ENCODE assay signal across 17 cellular contexts in genomic region chr12:116490481-116490880, GRCh38.
"Had no signal": no experiment of that assay in that cellular context is flagged by ENCODE, and none has a peak within 500 bp of the region (broad histone marks: within the 10 kb centered on the region; RNA-seq: fewer than 3 reads in every experiment).

No MANE protein-coding gene starts in this region.

- H3K4me3 Mint-ChIP-seq: activated CD4-positive, alpha-beta memory T cell treated with anti-CD3 and anti-CD28 coated beads for 36 hours; activated naive CD8-positive, alpha-beta T cell treated with anti-CD3 and anti-CD28 coated beads for 36 hours; nephron; T-helper 2 cell treated with Interferon-gamma antibody and Interleukin-4, amounts not matched to agents 5 μg/mL and 100 μg/mL, for 36 hours; type B pancreatic cell had no signal

- H3K4me1 ChIP-seq: colonic mucosa had no signal

- H3K27me3 Mint-ChIP-seq: activated CD4-positive, alpha-beta memory T cell treated with anti-CD3 and anti-CD28 coated beads for 36 hours; activated naive CD8-positive, alpha-beta T cell treated with anti-CD3 and anti-CD28 coated beads for 36 hours; type B pancreatic cell had no signal

- H3K4me1 Mint-ChIP-seq: activated naive CD8-positive, alpha-beta T cell treated with anti-CD3 and anti-CD28 coated beads for 36 hours; nephron had no signal

- ATAC-seq: foreskin keratinocyte; stimulated activated naive CD8-positive, alpha-beta T cell treated with anti-CD3 and anti-CD28 coated beads, Interleukin-15, Interleukin-2, amounts not matched to agents 100 U/mL and 50 U/mL, for 24 hours had no signal

- H3K9me3 ChIP-seq: colonic mucosa, suprapubic skin had no signal

- H3K27ac ChIP-seq: colonic mucosa, epithelial cell of prostate, foreskin keratinocyte, suprapubic skin had no signal

- DNase-seq: activated CD4-positive, alpha-beta memory T cell treated with anti-CD3 and anti-CD28 coated beads for 36 hours; activated CD4-positive, alpha-beta T cell treated with anti-CD3 and anti-CD28 coated beads for 1 hour; activated gamma-delta T cell; activated naive CD8-positive, alpha-beta T cell treated with anti-CD3 and anti-CD28 coated beads for 36 hours; activated T-cell treated with anti-CD3 and anti-CD28 coated beads, Interleukin-2, amount 50 U/mL, for 48 hours; aorta; colonic mucosa; effector CD8-positive, alpha-beta T cell; head of caudate nucleus; stimulated activated CD4-positive, alpha-beta T cell treated with anti-CD3 and anti-CD28 coated beads, Interleukin-2, amount 100 ng/mL, for 48 hours; stimulated activated naive CD8-positive, alpha-beta T cell treated with anti-CD3 and anti-CD28 coated beads, Interleukin-15, Interleukin-2, amounts not matched to agents 100 U/mL and 50 U/mL, for 24 hours had no signal

- H3K36me3 ChIP-seq: colonic mucosa, suprapubic skin had no signal

- H3K27me3 ChIP-seq: colonic mucosa, foreskin keratinocyte, suprapubic skin had no signal

- H3K4me3 ChIP-seq: colonic mucosa, suprapubic skin had no signal

- H3K27ac Mint-ChIP-seq: activated CD4-positive, alpha-beta memory T cell treated with anti-CD3 and anti-CD28 coated beads for 36 hours; activated naive CD8-positive, alpha-beta T cell treated with anti-CD3 and anti-CD28 coated beads for 36 hours; nephron; T-helper 2 cell treated with Interferon-gamma antibody and Interleukin-4, amounts not matched to agents 5 μg/mL and 100 μg/mL, for 36 hours; type B pancreatic cell had no signal
